ENCODE assay signal across 23 cellular contexts in genomic region chr10:62501547-62501946, GRCh38.
DNase-seq lines count a peak whose midpoint lies in the region; ATAC-seq and TF ChIP-seq lines count a peak whose summit lies in the region.
"Had no signal": no experiment of that assay in that cellular context is flagged by ENCODE, and none has a peak within 500 bp of the region (broad histone marks: within the 10 kb centered on the region; RNA-seq: fewer than 3 reads in every experiment).

No MANE protein-coding gene starts in this region.

- no peak for TF ChIP-seq EP300 in transverse colon (IDR thresholded peaks at IDR 0.05; ENCODE audit: low read depth)

- H3K36me3 ChIP-seq in breast epithelium (no peaks in the 10 kb centered on the region), transverse colon (no peaks in the 10 kb centered on the region)
- H3K36me3 ChIP-seq: stomach, uterus had no signal

- H3K9me3 ChIP-seq in breast epithelium (no peaks in the 10 kb centered on the region), transverse colon (no peaks in the 10 kb centered on the region)
- H3K9me3 ChIP-seq: stomach, uterus had no signal

- no peaks in the 10 kb centered on the region for H3K9me3 Mint-ChIP-seq in MCF 10A (ENCODE audit: unreplicated experiment)
- no peaks in the 10 kb centered on the region for H3K9me3 Mint-ChIP-seq in activated CD4-positive, alpha-beta T cell treated with anti-CD3 and anti-CD28 coated beads for 36 hours (ENCODE audit: low read depth)
- H3K9me3 Mint-ChIP-seq: CD4-positive, alpha-beta T cell; mesothelial cell of epicardium had no signal

- H3K27me3 ChIP-seq in breast epithelium (no peaks in the 10 kb centered on the region), transverse colon (no peaks in the 10 kb centered on the region)
- H3K27me3 ChIP-seq: uterus had no signal

- no peak for TF ChIP-seq CTCF in MCF 10A (IDR thresholded peaks at IDR 0.05; ENCODE audit: unreplicated experiment)
- TF ChIP-seq CTCF in breast epithelium (IDR thresholded peaks at IDR 0.05) = no peak
- TF ChIP-seq CTCF in transverse colon (IDR thresholded peaks at IDR 0.05) = no peak

- no peaks in the 10 kb centered on the region for H3K36me3 Mint-ChIP-seq in MCF 10A (ENCODE audit: insufficient read depth, unreplicated experiment)
- H3K36me3 Mint-ChIP-seq in activated CD4-positive, alpha-beta T cell treated with anti-CD3 and anti-CD28 coated beads for 36 hours (ENCODE audit: low read depth) = no peaks in the 10 kb centered on the region
- H3K36me3 Mint-ChIP-seq: mesothelial cell of epicardium had no signal

- no TSS peak for BruUV-seq in MCF 10A (replicated peaks; lab: Mats Ljungman, UMichigan)

- H3K27ac Mint-ChIP-seq in MCF 10A (ENCODE audit: low read depth, unreplicated experiment) = no peak overlapping the region
- H3K27ac Mint-ChIP-seq in activated CD4-positive, alpha-beta T cell treated with anti-CD3 and anti-CD28 coated beads for 36 hours = no peak overlapping the region
- H3K27ac Mint-ChIP-seq: CD4-positive, alpha-beta T cell; mesothelial cell of epicardium had no signal

- CTCF ChIA-PET in MCF 10A (lab: Yijun Ruan, JAX) = no interaction called here
- CTCF ChIA-PET in activated CD4-positive, alpha-beta T cell treated with anti-CD3 and anti-CD28 coated beads for 36 hours (lab: Charles Lee) = no interaction called here

- DNase-seq in MCF 10A (ENCODE audit: unreplicated experiment) = peak; percentile 50
- DNase-seq in breast epithelium (ENCODE audit: low spot score in 2 of 2) = no peak
- peak; percentile 24 for DNase-seq in OCI-M1 (lab: John Stamatoyannopoulos, UW)
- peak; percentile 14 for DNase-seq in fibroblast of peridontal ligament (ENCODE audit: extremely low read depth)
- DNase-seq in stromal cell of bone marrow (ENCODE audit: low read depth) = peak; percentile 23
- no peak for DNase-seq in transverse colon
- DNase-seq in activated T-cell treated with anti-CD3 and anti-CD28 coated beads for 4 hours = no peak
- no peak for DNase-seq in activated CD4-positive, alpha-beta T cell treated with anti-CD3 and anti-CD28 coated beads for 36 hours
- DNase-seq: activated CD4-positive, CD25-positive, alpha-beta regulatory T cell treated with anti-CD3 and anti-CD28 coated beads, Interleukin-2, amount 50 U/mL, for 72 hours; activated effector memory CD4-positive, alpha-beta T cell treated with anti-CD3 and anti-CD28 coated beads, Interleukin-2, amount 50 U/mL, for 16 hours; aorta; CD4-positive, alpha-beta T cell; DMS79 treated with DMSO at 0.1 percent for 48 hours; GOT3; islet precursor cell; NCI-H1417 treated with DMSO at 0.1 percent for 48 hours; retina; stomach; T-helper 9 cell; uterus had no signal

- TF ChIP-seq POLR2A in breast epithelium (IDR thresholded peaks at IDR 0.05) (no peak), transverse colon (IDR thresholded peaks at IDR 0.05) (no peak)

- no peak for ATAC-seq in activated CD4-positive, alpha-beta T cell treated with anti-CD3 and anti-CD28 coated beads for 36 hours

- H3K4me1 Mint-ChIP-seq in MCF 10A (ENCODE audit: insufficient read depth, unreplicated experiment) = no peaks in the 10 kb centered on the region
- no peaks in the 10 kb centered on the region for H3K4me1 Mint-ChIP-seq in activated CD4-positive, alpha-beta T cell treated with anti-CD3 and anti-CD28 coated beads for 36 hours
- H3K4me1 Mint-ChIP-seq: mesothelial cell of epicardium had no signal

- 59 to 75% methylated on average over 1 of the region's 1 CpG for WGBS in transverse colon (ENCODE audit: low coverage in 1 of 2), 2 donors

- no peaks in the 10 kb centered on the region for H3K27me3 Mint-ChIP-seq in MCF 10A (ENCODE audit: insufficient read depth, unreplicated experiment)
- peaks cover 4% of the 10 kb centered on the region for H3K27me3 Mint-ChIP-seq in activated CD4-positive, alpha-beta T cell treated with anti-CD3 and anti-CD28 coated beads for 36 hours

- intact Hi-C loops in MCF 10A (cut with micrococcal nuclease) (no loop called here), breast epithelium (cut with DNase I; ENCODE audit: low total_unique reads) (no loop called here), transverse colon (cut with DNase I; ENCODE audit: low total_unique reads) (no loop called here)
- intact Hi-C loops in activated CD4-positive, alpha-beta T cell treated with anti-CD3 and anti-CD28 coated beads for 36 hours (cut with DNase I, micrococcal nuclease) = no loop called here

- POLR2A ChIA-PET in MCF 10A (lab: Yijun Ruan, JAX) = interaction anchor here (0.6 kb wide), 1 partner anchor 28 kb away, joined by 3 read pairs; no protein-coding TSS in a partner anchor
- POLR2A ChIA-PET in activated CD4-positive, alpha-beta T cell treated with anti-CD3 and anti-CD28 coated beads for 36 hours (lab: Charles Lee) = no interaction called here

- no peak overlapping the region for H3K4me3 ChIP-seq in breast epithelium
- H3K4me3 ChIP-seq in transverse colon = no peak overlapping the region
- H3K4me3 ChIP-seq: coronary artery, stomach, uterus had no signal

- in situ Hi-C loops in transverse colon (cut with MboI; ENCODE audit: low pct_ligation_motif_present in 1 of 4, low pct_unique_long_range_greater_than_20kb in 1 of 4, low sequenced_read_pairs in 3 of 4) = no loop called here

- no peak overlapping the region for H3K4me3 Mint-ChIP-seq in MCF 10A (ENCODE audit: unreplicated experiment)
- H3K4me3 Mint-ChIP-seq in activated CD4-positive, alpha-beta T cell treated with anti-CD3 and anti-CD28 coated beads for 36 hours = no peak overlapping the region
- H3K4me3 Mint-ChIP-seq: CD4-positive, alpha-beta T cell; mesothelial cell of epicardium had no signal

- no peak overlapping the region for H3K27ac ChIP-seq in breast epithelium
- no peak overlapping the region for H3K27ac ChIP-seq in transverse colon
- H3K27ac ChIP-seq: coronary artery, KMS-11, stomach, uterus had no signal

- H3K4me1 ChIP-seq in breast epithelium = no peaks in the 10 kb centered on the region
- no peaks in the 10 kb centered on the region for H3K4me1 ChIP-seq in transverse colon
- H3K4me1 ChIP-seq: stomach, uterus had no signal

Comparison
In these comparisons a context has a peak if more than half of its experiments do, and no peak if none do; other contexts are left out.
1. DNase-seq: peak in MCF 10A (single experiment), OCI-M1 (single experiment), fibroblast of peridontal ligament (single experiment) and stromal cell of bone marrow (single experiment); none in breast epithelium (0 of 2), transverse colon (single experiment), activated T-cell treated with anti-CD3 and anti-CD28 coated beads for 4 hours (single experiment) and activated CD4-positive, alpha-beta T cell treated with anti-CD3 and anti-CD28 coated beads for 36 hours (single experiment).